ENCODE assay signal across 8 cellular contexts in the genomic region with DNA sequence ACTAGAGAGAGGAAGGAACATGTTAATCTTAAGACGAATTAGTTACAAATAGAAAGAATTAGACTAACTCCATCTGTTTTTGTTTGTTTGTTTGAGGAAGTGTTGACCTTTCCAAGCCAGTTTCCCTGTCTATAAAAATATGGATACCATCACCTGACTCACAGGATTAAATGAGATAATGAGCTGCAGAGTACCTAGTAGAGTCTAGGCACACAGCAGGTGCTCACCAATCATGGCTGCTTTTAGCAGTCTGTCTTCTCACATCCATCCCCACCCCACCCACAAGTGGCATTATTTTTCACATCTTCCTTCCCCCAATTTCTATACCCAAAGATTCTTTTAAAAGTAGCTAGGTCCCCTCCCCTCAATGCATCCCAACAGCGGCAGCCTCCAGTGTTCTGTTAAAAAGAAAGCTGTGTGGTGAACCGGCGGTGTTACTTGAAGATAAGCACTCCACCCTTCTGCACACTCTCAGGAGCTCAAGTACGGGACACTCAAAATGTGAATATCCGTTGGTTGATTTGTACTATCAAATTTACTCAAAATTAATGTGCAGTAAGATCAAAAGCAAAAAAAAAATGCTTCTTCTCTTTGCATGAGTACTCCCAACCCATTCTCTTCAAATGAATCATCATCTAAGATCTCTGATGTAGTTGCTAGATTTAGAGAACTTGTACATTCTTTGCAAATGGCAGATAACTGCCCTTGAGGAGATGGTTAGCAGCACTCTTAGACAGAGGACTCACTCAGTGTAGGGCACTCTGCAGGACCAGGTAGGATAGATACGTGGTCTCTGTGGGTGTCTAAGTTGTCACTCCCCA.
DNase-seq lines count a peak whose midpoint lies in the region; ATAC-seq and TF ChIP-seq lines count a peak whose summit lies in the region.

No MANE protein-coding gene starts in this region.

- CTCF ChIA-PET in HEK293T (lab: Yijun Ruan, JAX) = no interaction called here

- POLR2A ChIA-PET in HEK293T (lab: Yijun Ruan, JAX) = no interaction called here

- DNase-seq in AG10803 (ENCODE audit: low read depth) (peak; percentile 56), cardiac fibroblast (ENCODE audit: low read depth in 2 of 2) (peak; percentile 33 to 78), SHP77 (lab: John Stamatoyannopoulos, UW) (no peak), NCI-H82 treated with DMSO at 0.1 percent for 48 hours (lab: John Stamatoyannopoulos, UW; ENCODE audit: unreplicated experiment) (no peak), HEK293T (ENCODE audit: extremely low spot score) (no peak), C1 segment of cervical spinal cord (lab: John Stamatoyannopoulos, UW) (no peak)

- H3K4me3 ChIP-seq in AG10803 (ENCODE audit: low read length) (no peak overlapping the region), cardiac fibroblast (replicated peaks in 1 of 2; ENCODE audit: low read depth in 2 of 2, low read length in 2 of 2) (no peak overlapping the region)

- TF ChIP-seq CTCF in AG10803 (conservative IDR thresholded peaks at IDR 0.05; ENCODE audit: low read length) (no peak), cardiac fibroblast (IDR thresholded peaks at IDR 0.05; ENCODE audit: low read depth, low read length) (no peak)

- peak; percentile 59 for ATAC-seq in GM18873 (IDR thresholded peaks at IDR 0.05; ENCODE audit: low FRiP score, unreplicated experiment)
- ATAC-seq in HG03139 (IDR thresholded peaks at IDR 0.05; ENCODE audit: unreplicated experiment) = peak; percentile 52

TF ChIP-seq in HEK293T, 16 proteins besides CTCF, POLR2A, EP300 and RAD21:
- TF ChIP-seq FOXA1 (IDR thresholded peaks at IDR 0.05) = no peak
- no peak for TF ChIP-seq L3MBTL2 (conservative IDR thresholded peaks at IDR 0.05)
- TF ChIP-seq LEF1 (IDR thresholded peaks at IDR 0.05; ENCODE audit: borderline replicate concordance) = no peak
- no peak for TF ChIP-seq SP1 (IDR thresholded peaks at IDR 0.05)
- TF ChIP-seq, protein P1, sequence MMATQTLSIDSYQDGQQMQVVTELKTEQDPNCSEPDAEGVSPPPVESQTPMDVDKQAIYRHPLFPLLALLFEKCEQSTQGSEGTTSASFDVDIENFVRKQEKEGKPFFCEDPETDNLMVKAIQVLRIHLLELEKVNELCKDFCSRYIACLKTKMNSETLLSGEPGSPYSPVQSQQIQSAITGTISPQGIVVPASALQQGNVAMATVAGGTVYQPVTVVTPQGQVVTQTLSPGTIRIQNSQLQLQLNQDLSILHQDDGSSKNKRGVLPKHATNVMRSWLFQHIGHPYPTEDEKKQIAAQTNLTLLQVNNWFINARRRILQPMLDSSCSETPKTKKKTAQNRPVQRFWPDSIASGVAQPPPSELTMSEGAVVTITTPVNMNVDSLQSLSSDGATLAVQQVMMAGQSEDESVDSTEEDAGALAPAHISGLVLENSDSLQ (IDR thresholded peaks at IDR 0.05) = no peak
- no peak for TF ChIP-seq FOXM1 (IDR thresholded peaks at IDR 0.05; ENCODE audit: borderline replicate concordance)
- no peak for TF ChIP-seq ARNT (IDR thresholded peaks at IDR 0.05)
- TF ChIP-seq FOXK2 (IDR thresholded peaks at IDR 0.05) = no peak
- no peak for TF ChIP-seq CTBP1 (IDR thresholded peaks at IDR 0.05; ENCODE audit: borderline replicate concordance)

Comparison
In these comparisons a context has a peak if more than half of its experiments do, and no peak if none do; other contexts are left out.
1. DNase-seq: peak in AG10803 (single experiment) and cardiac fibroblast (2 of 2); none in SHP77 (0 of 2), NCI-H82 treated with DMSO at 0.1 percent for 48 hours (single experiment), HEK293T (single experiment) and C1 segment of cervical spinal cord (0 of 14).